In the genomic region with DNA sequence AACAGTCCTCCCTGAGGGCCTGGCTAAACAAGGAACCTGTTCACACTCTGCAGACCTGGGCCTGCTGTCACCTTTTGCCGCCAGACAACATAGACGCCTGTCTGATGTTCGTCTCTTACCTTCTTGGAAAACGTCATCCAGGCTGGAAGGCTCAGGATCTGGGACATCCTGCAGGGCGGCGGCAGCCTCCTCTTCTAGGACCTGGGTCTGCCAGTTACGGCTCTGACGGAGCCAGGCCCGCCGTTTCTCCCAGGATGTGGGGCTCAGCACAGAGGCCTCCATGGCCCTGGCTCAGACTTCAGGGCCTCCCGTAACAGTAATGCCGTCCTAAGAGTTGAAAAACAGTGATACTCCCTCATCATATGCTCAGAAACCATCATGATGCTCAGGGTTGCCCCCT, we compare ENCODE assay signal across 24 cellular contexts. TPM values are rescaled to one million over a fixed set of nuclear protein-coding genes. Genes with fewer than 3 reads are reported as not detected.
DNase-seq lines count a peak whose midpoint lies in the region; ATAC-seq, FAIRE-seq and TF ChIP-seq lines count a peak whose summit lies in the region.
"Had no signal": no experiment of that assay in that cellular context is flagged by ENCODE, and none has a peak within 500 bp of the region (broad histone marks: within the 10 kb centered on the region; RNA-seq: fewer than 3 reads in every experiment).

No MANE protein-coding gene starts in this region.

- no peak for ATAC-seq in activated CD8-positive, alpha-beta T cell treated with anti-CD3 and anti-CD28 coated beads, Interleukin-2, amount 10 ng/mL, durations not matched to agents 7 days and 5 days
- ATAC-seq in HG03378 (IDR thresholded peaks at IDR 0.05; ENCODE audit: unreplicated experiment): no peak
- ATAC-seq: A549 had no signal

- H3K27ac Mint-ChIP-seq in activated CD4-positive, alpha-beta memory T cell treated with anti-CD3 and anti-CD28 coated beads for 36 hours: peak overlapping the region; percentile 39
- no peak overlapping the region for H3K27ac Mint-ChIP-seq in activated CD4-positive, alpha-beta memory T cell treated with anti-CD3 and anti-CD28 coated beads, Interleukin-2, amount 10 ng/mL, durations not matched to agents 7 days and 5 days
- peak overlapping the region; percentile 84 to 95 (median 88) for H3K27ac Mint-ChIP-seq in CD4-positive, alpha-beta memory T cell
- peak overlapping the region; percentile 80 for H3K27ac Mint-ChIP-seq in activated CD8-positive, alpha-beta T cell treated with anti-CD3 and anti-CD28 coated beads, Interleukin-2, amount 10 ng/mL, durations not matched to agents 7 days and 5 days

- peaks cover 87% of the 10 kb centered on the region for H3K4me1 Mint-ChIP-seq in activated CD4-positive, alpha-beta memory T cell treated with anti-CD3 and anti-CD28 coated beads for 36 hours (ENCODE audit: low read depth)
- peaks cover 78% of the 10 kb centered on the region for H3K4me1 Mint-ChIP-seq in activated CD4-positive, alpha-beta memory T cell treated with anti-CD3 and anti-CD28 coated beads, Interleukin-2, amount 10 ng/mL, durations not matched to agents 7 days and 5 days
- peaks cover 73 to 98% (median 87%) of the 10 kb centered on the region in 4 donors for H3K4me1 Mint-ChIP-seq in CD4-positive, alpha-beta memory T cell
- H3K4me1 Mint-ChIP-seq in activated CD8-positive, alpha-beta T cell treated with anti-CD3 and anti-CD28 coated beads, Interleukin-2, amount 10 ng/mL, durations not matched to agents 7 days and 5 days (ENCODE audit: low read depth): peaks cover 68% of the 10 kb centered on the region

- no peaks in the 10 kb centered on the region for H3K27me3 ChIP-seq in CD4-positive, alpha-beta memory T cell (ENCODE audit: insufficient read depth, low read length)
- no peaks in the 10 kb centered on the region for H3K27me3 ChIP-seq in H1 (replicated peaks in 1 of 4; ENCODE audit: control insufficient read depth in 3 of 4, extremely low read depth in 1 of 4, insufficient read depth in 3 of 4, low read length in 3 of 4)
- H3K27me3 ChIP-seq: sigmoid colon had no signal

- H3K79me2 ChIP-seq in H1 (ENCODE audit: control insufficient read depth in 1 of 2, insufficient read depth in 2 of 2, low read length in 2 of 2): no peaks in the 10 kb centered on the region

- H3K36me3 ChIP-seq in CD4-positive, alpha-beta memory T cell (ENCODE audit: insufficient read depth, low read length): peaks cover 34% of the 10 kb centered on the region
- no peaks in the 10 kb centered on the region for H3K36me3 ChIP-seq in H1 (ENCODE audit: control insufficient read depth in 2 of 4, insufficient read depth in 4 of 4, low read length in 3 of 4)
- H3K36me3 ChIP-seq: BE2C, sigmoid colon had no signal

- H4K20me1 ChIP-seq in H1 (replicated peaks in 1 of 2; ENCODE audit: control insufficient read depth in 1 of 2, insufficient read depth in 2 of 2, low read length in 2 of 2): no peaks in the 10 kb centered on the region

- TF ChIP-seq EP300 in H1 (IDR thresholded peaks at IDR 0.05; ENCODE audit: borderline replicate concordance in 1 of 2, low read depth in 2 of 2, low read length in 2 of 2): no peak

- no peak overlapping the region for H3K4ac ChIP-seq in H1 (replicated peaks; ENCODE audit: insufficient read length, low read depth, low read length)

- no peak overlapping the region for H2BK120ac ChIP-seq in H1 (replicated peaks; ENCODE audit: low read depth, low read length)

- no peak overlapping the region for H3K4me2 ChIP-seq in H1 (ENCODE audit: insufficient read depth in 1 of 2, low read depth in 2 of 2, low read length in 2 of 2)
- H3K4me2 ChIP-seq: A549 had no signal

- H3K14ac ChIP-seq in H1 (ENCODE audit: insufficient read length): no peak overlapping the region

- no peak overlapping the region for H3K18ac ChIP-seq in H1 (ENCODE audit: extremely low read depth, low read length)

- H4K5ac ChIP-seq in H1 (ENCODE audit: insufficient read length, low read depth, low read length): no peak overlapping the region

- TF ChIP-seq POLR2A in H1 (IDR thresholded peaks at IDR 0.05; ENCODE audit: control extremely low read depth in 1 of 2, low read depth in 2 of 2, low read length in 2 of 2): no peak

- H3K27me3 Mint-ChIP-seq in activated CD4-positive, alpha-beta memory T cell treated with anti-CD3 and anti-CD28 coated beads for 36 hours: no peaks in the 10 kb centered on the region
- no peaks in the 10 kb centered on the region for H3K27me3 Mint-ChIP-seq in activated CD4-positive, alpha-beta memory T cell treated with anti-CD3 and anti-CD28 coated beads, Interleukin-2, amount 10 ng/mL, durations not matched to agents 7 days and 5 days
- H3K27me3 Mint-ChIP-seq in CD4-positive, alpha-beta memory T cell: no peaks in the 10 kb centered on the region
- no peaks in the 10 kb centered on the region for H3K27me3 Mint-ChIP-seq in activated CD8-positive, alpha-beta T cell treated with anti-CD3 and anti-CD28 coated beads, Interleukin-2, amount 10 ng/mL, durations not matched to agents 7 days and 5 days (ENCODE audit: low read depth)
- H3K27me3 Mint-ChIP-seq: naive B cell had no signal

- no peak overlapping the region for H4K91ac ChIP-seq in H1 (replicated peaks; ENCODE audit: insufficient read length, low read length)

- H2AK5ac ChIP-seq in H1 (ENCODE audit: low read depth, low read length): no peak overlapping the region

- no peaks in the 10 kb centered on the region for H3K79me1 ChIP-seq in H1 (ENCODE audit: low read depth, low read length)

- peak; percentile 12 to 35 (median 34) for TF ChIP-seq CTCF in H1 (IDR thresholded peaks at IDR 0.05; ENCODE audit: control extremely low read depth in 1 of 3, insufficient read depth in 1 of 3, low read depth in 1 of 3, low read length in 3 of 3)

- H3K4me1 ChIP-seq in CD4-positive, alpha-beta memory T cell (ENCODE audit: insufficient read depth, low read length): peaks cover 98% of the 10 kb centered on the region
- H3K4me1 ChIP-seq in H1 (replicated peaks in 1 of 4; ENCODE audit: control insufficient read depth in 3 of 4, insufficient read depth in 4 of 4, low read length in 3 of 4): peaks cover 0 to 4% (median 1%) of the 10 kb centered on the region in 4 experiments; a peak in 1 of 7 replicates
- H3K4me1 ChIP-seq: A549, BE2C, sigmoid colon had no signal

- no peak overlapping the region for H2BK5ac ChIP-seq in H1 (ENCODE audit: low read depth, low read length)

- no peak overlapping the region for H3K23ac ChIP-seq in H1 (ENCODE audit: insufficient read length)

- no peak for DNase-seq in activated CD4-positive, alpha-beta memory T cell treated with anti-CD3 and anti-CD28 coated beads for 36 hours
- DNase-seq in activated CD4-positive, alpha-beta memory T cell treated with anti-CD3 and anti-CD28 coated beads, Interleukin-2, amount 10 ng/mL, durations not matched to agents 7 days and 5 days: no peak
- no peak for DNase-seq in CD4-positive, alpha-beta memory T cell
- no peak for DNase-seq in activated CD8-positive, alpha-beta T cell treated with anti-CD3 and anti-CD28 coated beads, Interleukin-2, amount 10 ng/mL, durations not matched to agents 7 days and 5 days
- DNase-seq in H1 (ENCODE audit: low read depth in 1 of 2, low spot score in 2 of 2) (no peak), RKO (ENCODE audit: low spot score) (no peak), OCI-M2 (lab: John Stamatoyannopoulos, UW; ENCODE audit: unreplicated experiment) (no peak)
- DNase-seq: activated CD4-positive, CD25-positive, alpha-beta regulatory T cell treated with anti-CD3 and anti-CD28 coated beads, Interleukin-2, amount 50 U/mL, for 72 hours; BE2C; Calu3; dermis blood vessel endothelial cell; mesendoderm; naive B cell; NCI-H1092 treated with DMSO at 0.1 percent for 48 hours; NCI-H1930; NCI-H226; NCI-H774; sigmoid colon; stimulated activated CD8-positive, alpha-beta memory T cell treated with anti-CD3 and anti-CD28 coated beads, Interleukin-4, amount 100 ng/mL, for 48 hours had no signal

- H2AFZ ChIP-seq in H1 (ENCODE audit: low read length): no peak overlapping the region; the same call in 1 of the 2 replicates

- peak overlapping the region; percentile 9 for H3K4me3 Mint-ChIP-seq in activated CD4-positive, alpha-beta memory T cell treated with anti-CD3 and anti-CD28 coated beads for 36 hours
- H3K4me3 Mint-ChIP-seq in activated CD4-positive, alpha-beta memory T cell treated with anti-CD3 and anti-CD28 coated beads, Interleukin-2, amount 10 ng/mL, durations not matched to agents 7 days and 5 days: no peak overlapping the region
- H3K4me3 Mint-ChIP-seq in CD4-positive, alpha-beta memory T cell: peak overlapping the region in 7 of 8 donors; percentile 38 to 70 (median 60)
- no peak overlapping the region for H3K4me3 Mint-ChIP-seq in activated CD8-positive, alpha-beta T cell treated with anti-CD3 and anti-CD28 coated beads, Interleukin-2, amount 10 ng/mL, durations not matched to agents 7 days and 5 days
- H3K4me3 Mint-ChIP-seq: naive B cell had no signal

- no peaks in the 10 kb centered on the region for H3K9me3 Mint-ChIP-seq in activated CD4-positive, alpha-beta memory T cell treated with anti-CD3 and anti-CD28 coated beads for 36 hours
- no peaks in the 10 kb centered on the region for H3K9me3 Mint-ChIP-seq in activated CD4-positive, alpha-beta memory T cell treated with anti-CD3 and anti-CD28 coated beads, Interleukin-2, amount 10 ng/mL, durations not matched to agents 7 days and 5 days
- no peaks in the 10 kb centered on the region for H3K9me3 Mint-ChIP-seq in CD4-positive, alpha-beta memory T cell
- H3K9me3 Mint-ChIP-seq in activated CD8-positive, alpha-beta T cell treated with anti-CD3 and anti-CD28 coated beads, Interleukin-2, amount 10 ng/mL, durations not matched to agents 7 days and 5 days (ENCODE audit: insufficient read depth): no peaks in the 10 kb centered on the region
- H3K9me3 Mint-ChIP-seq: naive B cell had no signal

- no peak overlapping the region for H3K4me3 ChIP-seq in CD4-positive, alpha-beta memory T cell (ENCODE audit: low read length in 2 of 2)
- H3K4me3 ChIP-seq in H1 (ENCODE audit: extremely low read depth in 1 of 4, insufficient read depth in 2 of 4, low read depth in 3 of 4, low read length in 4 of 4): no peak overlapping the region
- H3K4me3 ChIP-seq: A549, sigmoid colon had no signal

- no peak overlapping the region for H2BK15ac ChIP-seq in H1 (ENCODE audit: low read length)

- no peak overlapping the region for H2BK12ac ChIP-seq in H1 (ENCODE audit: low read depth, low read length)

- WGBS in H1 (ENCODE audit: extremely low coverage in 1 of 2, insufficient coverage in 1 of 2, insufficient read length in 1 of 2, insufficient replicate concordance in 2 of 2, low coverage in 1 of 2, low lambda C conversion rate in 2 of 2, missing lambda C conversion rate in 1 of 2), 2 experiments: 88% methylated on average over 12 of the region's 12 CpGs; no CpG with 5 or more reads in 1 of the 2 experiments

- TF ChIP-seq RAD21 in H1 (IDR thresholded peaks at IDR 0.05 in 1 of 2, conservative IDR thresholded peaks at IDR 0.05 in 1 of 2; ENCODE audit: low read depth in 2 of 2, low read length in 2 of 2): peak in 1 of 2 experiments; percentile 12; a peak in 1 of 4 replicates

- no peak overlapping the region for H3K9ac ChIP-seq in H1 (replicated peaks in 1 of 4; ENCODE audit: extremely low read depth in 1 of 4, low read depth in 3 of 4, low read length in 3 of 4)

- no peak overlapping the region for H3K56ac ChIP-seq in H1 (replicated peaks; ENCODE audit: insufficient read length, low read depth, low read length)

- CTCF ChIA-PET in activated CD4-positive, alpha-beta memory T cell treated with anti-CD3 and anti-CD28 coated beads for 36 hours (lab: Charles Lee): interaction anchor here (0.6 to 10.0 kb wide), 8 partner anchors 9 to 98 kb away, joined by 3 to 55 read pairs (median 4); no protein-coding TSS in a partner anchor
- CTCF ChIA-PET in activated CD4-positive, alpha-beta memory T cell treated with anti-CD3 and anti-CD28 coated beads, Interleukin-2, amount 10 ng/mL, durations not matched to agents 7 days and 5 days (lab: Charles Lee): interaction anchor here (0.9 to 5.7 kb wide), 5 partner anchors 8 to 225 kb away, joined by 3 to 40 read pairs (median 3); no protein-coding TSS in a partner anchor
- CTCF ChIA-PET in CD4-positive, alpha-beta memory T cell (lab: Charles Lee; ENCODE audit: partially characterized antibody): interaction anchor here (0.8 to 8.5 kb wide), 6 partner anchors 10 to 225 kb away, joined by 3 to 67 read pairs (median 14); partner anchors contain the start of gene TESPA1
- CTCF ChIA-PET in activated CD8-positive, alpha-beta T cell treated with anti-CD3 and anti-CD28 coated beads, Interleukin-2, amount 10 ng/mL, durations not matched to agents 7 days and 5 days (lab: Charles Lee): interaction anchor here (0.8 to 7.5 kb wide), 6 partner anchors 10 to 225 kb away, joined by 3 to 55 read pairs (median 8); partner anchors contain the start of gene TESPA1
- CTCF ChIA-PET in H1 (lab: Charles Lee; ENCODE audit: partially characterized antibody): interaction anchor here (0.7 to 6.6 kb wide), 11 partner anchors 12 to 284 kb away, joined by 3 to 39 read pairs (median 4); no protein-coding TSS in a partner anchor

- H2BK20ac ChIP-seq in H1 (ENCODE audit: low read length): no peak overlapping the region

- H3K27ac ChIP-seq in CD4-positive, alpha-beta memory T cell (ENCODE audit: low read depth, low read length): peak overlapping the region; percentile 42
- H3K27ac ChIP-seq in H1 (ENCODE audit: low read depth, low read length): no peak overlapping the region
- H3K27ac ChIP-seq: A549, sigmoid colon had no signal

- POLR2A ChIA-PET in activated CD4-positive, alpha-beta memory T cell treated with anti-CD3 and anti-CD28 coated beads for 36 hours (lab: Charles Lee): interaction anchor here (2.5 kb wide), 1 partner anchor 9 kb away, joined by 9 read pairs; the partner anchor contains the start of gene TESPA1
- POLR2A ChIA-PET in activated CD4-positive, alpha-beta memory T cell treated with anti-CD3 and anti-CD28 coated beads, Interleukin-2, amount 10 ng/mL, durations not matched to agents 7 days and 5 days (lab: Charles Lee): interaction anchor here (1.3 to 10.5 kb wide), 2 partner anchors 10 to 17 kb away, joined by 3 to 78 read pairs; partner anchors contain the start of gene TESPA1
- POLR2A ChIA-PET in CD4-positive, alpha-beta memory T cell (lab: Charles Lee; ENCODE audit: partially characterized antibody): interaction anchor here (3.6 kb wide), 1 partner anchor 10 kb away, joined by 45 read pairs; the partner anchor contains the start of gene TESPA1
- POLR2A ChIA-PET in activated CD8-positive, alpha-beta T cell treated with anti-CD3 and anti-CD28 coated beads, Interleukin-2, amount 10 ng/mL, durations not matched to agents 7 days and 5 days (lab: Charles Lee): interaction anchor here (1.5 kb wide), 1 partner anchor 10 kb away, joined by 9 read pairs; the partner anchor contains the start of gene TESPA1
- POLR2A ChIA-PET in H1 (lab: Charles Lee; ENCODE audit: partially characterized antibody): no interaction called here

- no peaks in the 10 kb centered on the region for H3K9me3 ChIP-seq in CD4-positive, alpha-beta memory T cell (ENCODE audit: control insufficient read depth in 1 of 2, low read length in 2 of 2)
- no peaks in the 10 kb centered on the region for H3K9me3 ChIP-seq in H1 (ENCODE audit: insufficient read depth in 2 of 2, low read depth in 1 of 2, low read length in 1 of 2)
- H3K9me3 ChIP-seq: A549, BE2C, sigmoid colon had no signal

- no peaks in the 10 kb centered on the region; the same call in 1 of the 2 replicates for H3K23me2 ChIP-seq in H1 (ENCODE audit: low read depth, low read length)

- peaks cover 66% of the 10 kb centered on the region for H3K36me3 Mint-ChIP-seq in activated CD4-positive, alpha-beta memory T cell treated with anti-CD3 and anti-CD28 coated beads for 36 hours
- peaks cover 84% of the 10 kb centered on the region for H3K36me3 Mint-ChIP-seq in activated CD4-positive, alpha-beta memory T cell treated with anti-CD3 and anti-CD28 coated beads, Interleukin-2, amount 10 ng/mL, durations not matched to agents 7 days and 5 days (ENCODE audit: low read depth)
- H3K36me3 Mint-ChIP-seq in CD4-positive, alpha-beta memory T cell: peaks cover 75 to 84% of the 10 kb centered on the region in 2 donors
- peaks cover 79% of the 10 kb centered on the region for H3K36me3 Mint-ChIP-seq in activated CD8-positive, alpha-beta T cell treated with anti-CD3 and anti-CD28 coated beads, Interleukin-2, amount 10 ng/mL, durations not matched to agents 7 days and 5 days (ENCODE audit: low read depth)

- FAIRE-seq in H1 (lab: Jason Lieb, UNC): no peak
- FAIRE-seq: A549 had no signal

- intact Hi-C loops in activated CD4-positive, alpha-beta memory T cell treated with anti-CD3 and anti-CD28 coated beads for 36 hours (cut with micrococcal nuclease): no loop called here
- intact Hi-C loops in CD4-positive, alpha-beta memory T cell (cut with micrococcal nuclease): no loop called here

- no peak overlapping the region for H4K8ac ChIP-seq in H1 (ENCODE audit: extremely low read depth, insufficient read depth, low read length)

RNA-seq across cellular contexts. Expression of gene TESPA1, which starts 10.3 kb away (rescaled TPM):
- 10 to 100 TPM; 73.9 to 74.8 TPM for total RNA-seq in activated CD4-positive, alpha-beta memory T cell treated with anti-CD3 and anti-CD28 coated beads for 36 hours
- 100 to 1,000 TPM; 111 to 112 TPM for total RNA-seq in activated CD4-positive, alpha-beta memory T cell treated with anti-CD3 and anti-CD28 coated beads, Interleukin-2, amount 10 ng/mL, durations not matched to agents 7 days and 5 days
- 100 to 1,000 TPM; 269 to 287 TPM for total RNA-seq in CD4-positive, alpha-beta memory T cell
- 100 to 1,000 TPM; 105 to 216 TPM for polyA plus RNA-seq in CD4-positive, alpha-beta memory T cell
- total RNA-seq in activated CD8-positive, alpha-beta T cell treated with anti-CD3 and anti-CD28 coated beads, Interleukin-2, amount 10 ng/mL, durations not matched to agents 7 days and 5 days: 10 to 100 TPM; 81.0 to 84.6 TPM
- not detected in 2 replicates for total RNA-seq in H1 (2021; fragmentation: NEBNext Ultra II Directional; extraction: Animal tissue kit (Norgen Biotek cat#: 25700))
- not detected in 2 replicates for polyA plus RNA-seq in H1 (2011; rRNA removed)
- polyA plus RNA-seq in H1 (2011; cell fraction: cytosol; rRNA removed): not detected
- polyA plus RNA-seq in H1 (2011; cell fraction: nucleus; rRNA removed): 0.07 TPM
- not detected in 4 replicates for polyA plus RNA-seq in H1 (2012, experiment 1 of 2)
- not detected for polyA plus RNA-seq in H1 (2012, experiment 2 of 2)
- 0.10 TPM for polyA plus RNA-seq in H1 (2013, experiment 1 of 2)
- polyA plus RNA-seq in H1 (2013, experiment 2 of 2): 0.07 TPM
- 0.19 TPM in 1 of 2 replicates, not detected in the other for polyA minus RNA-seq in H1 (2011; rRNA and poly(A)+ RNA removed)
- polyA minus RNA-seq in H1 (2011; cell fraction: cytosol; rRNA and poly(A)+ RNA removed): not detected
- polyA minus RNA-seq in H1 (2011; cell fraction: nucleus; rRNA and poly(A)+ RNA removed): not detected
- total RNA-seq: Calu3, dermis blood vessel endothelial cell, LHCN-M2 had no signal
- polyA plus RNA-seq: A549 had no signal

RNA-seq across cellular contexts. Expression of gene NEUROD4, which starts 45.5 kb away (rescaled TPM):
- total RNA-seq in activated CD4-positive, alpha-beta memory T cell treated with anti-CD3 and anti-CD28 coated beads for 36 hours: not detected
- not detected for total RNA-seq in activated CD4-positive, alpha-beta memory T cell treated with anti-CD3 and anti-CD28 coated beads, Interleukin-2, amount 10 ng/mL, durations not matched to agents 7 days and 5 days
- total RNA-seq in CD4-positive, alpha-beta memory T cell: under 1 TPM in 1 of 2 experiments, not detected in 1; 0.09 TPM
- not detected for polyA plus RNA-seq in CD4-positive, alpha-beta memory T cell
- total RNA-seq in activated CD8-positive, alpha-beta T cell treated with anti-CD3 and anti-CD28 coated beads, Interleukin-2, amount 10 ng/mL, durations not matched to agents 7 days and 5 days: not detected
- not detected in 2 replicates for total RNA-seq in H1 (2021; fragmentation: NEBNext Ultra II Directional; extraction: Animal tissue kit (Norgen Biotek cat#: 25700))
- not detected in 2 replicates for polyA plus RNA-seq in H1 (2011; rRNA removed)
- not detected for polyA plus RNA-seq in H1 (2011; cell fraction: cytosol; rRNA removed)
- polyA plus RNA-seq in H1 (2011; cell fraction: nucleus; rRNA removed): not detected
- not detected in 4 replicates for polyA plus RNA-seq in H1 (2012, experiment 1 of 2)
- polyA plus RNA-seq in H1 (2012, experiment 2 of 2): not detected
- polyA plus RNA-seq in H1 (2013, experiment 1 of 2): not detected
- not detected for polyA plus RNA-seq in H1 (2013, experiment 2 of 2)
- polyA minus RNA-seq in H1 (2011; rRNA and poly(A)+ RNA removed): not detected in 2 replicates
- polyA minus RNA-seq in H1 (2011; cell fraction: cytosol; rRNA and poly(A)+ RNA removed): not detected
- polyA minus RNA-seq in H1 (2011; cell fraction: nucleus; rRNA and poly(A)+ RNA removed): not detected
- total RNA-seq: Calu3, dermis blood vessel endothelial cell, LHCN-M2, sigmoid colon, subcutaneous adipose tissue, ureter had no signal
- polyA plus RNA-seq: A549, sigmoid colon had no signal

Comparison
In these comparisons a context has a peak if more than half of its experiments do, and no peak if none do; other contexts are left out.
1. H3K4me3 Mint-ChIP-seq: peak in activated CD4-positive, alpha-beta memory T cell treated with anti-CD3 and anti-CD28 coated beads for 36 hours (single experiment) and CD4-positive, alpha-beta memory T cell (7 of 8); none in activated CD4-positive, alpha-beta memory T cell treated with anti-CD3 and anti-CD28 coated beads, Interleukin-2, amount 10 ng/mL, durations not matched to agents 7 days and 5 days (single experiment) and activated CD8-positive, alpha-beta T cell treated with anti-CD3 and anti-CD28 coated beads, Interleukin-2, amount 10 ng/mL, durations not matched to agents 7 days and 5 days (single experiment).
2. RNA of gene TESPA1, which starts 10.3 kb away (total RNA-seq): 269 to 287 TPM in CD4-positive, alpha-beta memory T cell, 111 to 112 TPM in activated CD4-positive, alpha-beta memory T cell treated with anti-CD3 and anti-CD28 coated beads, Interleukin-2, amount 10 ng/mL, durations not matched to agents 7 days and 5 days, 81.0 to 84.6 TPM in activated CD8-positive, alpha-beta T cell treated with anti-CD3 and anti-CD28 coated beads, Interleukin-2, amount 10 ng/mL, durations not matched to agents 7 days and 5 days and 73.9 to 74.8 TPM in activated CD4-positive, alpha-beta memory T cell treated with anti-CD3 and anti-CD28 coated beads for 36 hours; not detected in H1; every median in the first group is over 10 times any median in the second.